Comparison of ENCODE assay signal across 9 cellular contexts in genomic region chrX:72309297-72310071, GRCh38. TPM values are rescaled to one million over a fixed set of nuclear protein-coding genes. Genes with fewer than 3 reads are reported as not detected.
DNase-seq lines count a peak whose midpoint lies in the region; ATAC-seq and TF ChIP-seq lines count a peak whose summit lies in the region.
"Had no signal": no experiment of that assay in that cellular context is flagged by ENCODE, and none has a peak within 500 bp of the region (broad histone marks: within the 10 kb centered on the region; RNA-seq: fewer than 3 reads in every experiment).

No MANE protein-coding gene starts in this region.

- peak; percentile 1 for DNase-seq in G401 (ENCODE audit: low spot score)
- DNase-seq in T-cell: no peak
- no peak for DNase-seq in glutamatergic neuron
- no peak for DNase-seq in progenitor cell of endocrine pancreas (ENCODE audit: low spot score, unreplicated experiment)
- no peak for DNase-seq in posterior cingulate gyrus
- no peak for DNase-seq in hypothalamus (lab: John Stamatoyannopoulos, UW)

- in situ Hi-C loops in G401 (cut with HindIII; ENCODE audit: low sequenced_read_pairs): no loop called here

- H3K9me3 Mint-ChIP-seq in T-cell: no peaks in the 10 kb centered on the region
- H3K9me3 Mint-ChIP-seq in glutamatergic neuron (ENCODE audit: unreplicated experiment): peaks cover 6% of the 10 kb centered on the region
- no peaks in the 10 kb centered on the region for H3K9me3 Mint-ChIP-seq in progenitor cell of endocrine pancreas (ENCODE audit: low read depth)

- ATAC-seq in T-cell (replicated peaks in 1 of 4): peak in 1 of 4 experiments; percentile 25
- ATAC-seq in GM19397 (IDR thresholded peaks at IDR 0.05; ENCODE audit: unreplicated experiment): no peak
- ATAC-seq in GM21619 (IDR thresholded peaks at IDR 0.05; ENCODE audit: unreplicated experiment): no peak

- H3K27ac Mint-ChIP-seq in T-cell (no peak overlapping the region), glutamatergic neuron (ENCODE audit: unreplicated experiment) (peak overlapping the region; percentile 91), progenitor cell of endocrine pancreas (no peak overlapping the region)

- H3K4me1 Mint-ChIP-seq in T-cell: peaks cover 27 to 34% (median 33%) of the 10 kb centered on the region in 3 donors
- H3K4me1 Mint-ChIP-seq in glutamatergic neuron (ENCODE audit: low read depth, unreplicated experiment): peaks cover 10% of the 10 kb centered on the region
- H3K4me1 Mint-ChIP-seq in progenitor cell of endocrine pancreas (ENCODE audit: low read depth): peaks cover 2% of the 10 kb centered on the region

- POLR2A ChIA-PET in T-cell (lab: Charles Lee): no interaction called here

- H3K27me3 Mint-ChIP-seq in T-cell (peaks cover 44 to 61% of the 10 kb centered on the region in 2 donors), glutamatergic neuron (ENCODE audit: unreplicated experiment) (peaks cover 14% of the 10 kb centered on the region), progenitor cell of endocrine pancreas (peaks cover 51% of the 10 kb centered on the region)

- intact Hi-C loops in posterior cingulate gyrus (cut with DNase I): loop anchor here (2.0 to 10.0 kb wide), 2 partner anchors 33 to 265 kb away; partner anchors contain the start of genes HDAC8 and RPS4X

- TF ChIP-seq CTCF in glutamatergic neuron (IDR thresholded peaks at IDR 0.05; ENCODE audit: partially characterized antibody, unreplicated experiment): no peak
- TF ChIP-seq CTCF in progenitor cell of endocrine pancreas (IDR thresholded peaks at IDR 0.05; ENCODE audit: unreplicated experiment): no peak

- H3K4me3 Mint-ChIP-seq in T-cell (peak overlapping the region; percentile 31 to 91 (median 56)), glutamatergic neuron (ENCODE audit: unreplicated experiment) (peak overlapping the region; percentile 80), progenitor cell of endocrine pancreas (ENCODE audit: low read depth) (peak overlapping the region; percentile 44)

- CTCF ChIA-PET in T-cell (lab: Charles Lee): interaction anchor here in 1 of 2 donors (0.7 kb wide), 1 partner anchor 66 kb away, joined by 3 read pairs; no protein-coding TSS in a partner anchor

- no peaks in the 10 kb centered on the region for H3K36me3 Mint-ChIP-seq in T-cell
- H3K36me3 Mint-ChIP-seq in glutamatergic neuron (ENCODE audit: unreplicated experiment): no peaks in the 10 kb centered on the region
- no peaks in the 10 kb centered on the region for H3K36me3 Mint-ChIP-seq in progenitor cell of endocrine pancreas (ENCODE audit: insufficient read depth)

RNA-seq across cellular contexts. Expression of gene CITED1, which starts 3.8 kb away (rescaled TPM):
- 0.58 and 4.3 TPM in 2 replicates for total RNA-seq in G401 (2014; rRNA removed; shearing (Covaris generic))
- total RNA-seq in T-cell: not detected
- total RNA-seq in glutamatergic neuron (ENCODE audit: unreplicated experiment): 42.7 TPM
- 1.1 and 2.0 TPM in 2 replicates for total RNA-seq in progenitor cell of endocrine pancreas
- total RNA-seq: lung microvascular endothelial cell had no signal

RNA-seq across cellular contexts. Expression of gene RPS4X, which starts 32.4 kb away (rescaled TPM):
- total RNA-seq in G401 (2014; rRNA removed; shearing (Covaris generic)): 1,095 and 1,317 TPM in 2 replicates
- total RNA-seq in T-cell: 1,000 to 10,000 TPM; 1,254 to 2,149 (median 1,425) TPM
- 502 TPM for total RNA-seq in glutamatergic neuron (ENCODE audit: unreplicated experiment)
- total RNA-seq in progenitor cell of endocrine pancreas: 1,645 and 1,663 TPM in 2 replicates
